20 cellular contexts compared by ENCODE assay signal in the genomic region with DNA sequence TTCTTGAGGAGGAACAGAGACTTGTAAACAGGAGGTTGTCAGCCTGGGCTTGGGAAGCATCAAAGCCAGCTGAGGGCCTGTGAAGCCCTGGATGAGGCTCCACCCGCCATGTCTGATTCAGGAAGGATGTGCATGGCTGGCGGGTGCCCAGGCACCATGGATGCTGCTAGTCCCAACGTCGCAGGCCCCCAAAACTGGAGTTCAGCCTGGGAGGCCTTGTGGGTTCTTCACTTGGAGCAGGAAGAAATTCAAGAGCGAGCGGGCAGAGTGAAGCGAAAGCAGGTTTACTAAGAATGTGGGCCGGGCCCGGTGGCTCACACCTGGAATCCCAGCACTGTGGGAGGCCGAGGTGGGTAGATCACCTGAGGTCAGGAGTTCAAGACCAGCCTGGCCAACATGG.
"Had no signal": no experiment of that assay in that cellular context is flagged by ENCODE, and none has a peak within 500 bp of the region (broad histone marks: within the 10 kb centered on the region; RNA-seq: fewer than 3 reads in every experiment).

No MANE protein-coding gene starts in this region.

- H3K9me3 ChIP-seq: colonic mucosa, esophagus squamous epithelium, gastroesophageal sphincter, heart left ventricle, lower lobe of right lung, pancreas, transverse colon had no signal

- H3K27ac Mint-ChIP-seq: activated naive CD8-positive, alpha-beta T cell treated with anti-CD3 and anti-CD28 coated beads, Interleukin-2, amount 10 ng/mL, durations not matched to agents 7 days and 5 days; activated T-helper 2 cell treated with anti-CD3 and anti-CD28 coated beads, Interferon-gamma antibody, Interleukin-2, Interleukin-4, amounts not matched to agents 10 μg/mL and 5 μg/mL and 100 μg/mL, durations not matched to agents 14 hours and 24 hours and 36 hours; naive thymus-derived CD4-positive, alpha-beta T cell; stimulated activated memory B cell treated with anti-CD40 and anti-IgM and Interleukin-4, amounts not matched to agents 10 μg/mL and 1 μg/mL and 100 μg/mL, for 72 hours; T-helper 1 cell treated with Interleukin-12 subunit alpha and Interleukin-12 subunit beta and Interleukin-4 antibody, amounts not matched to agents 30 μg/mL and 1 μg/mL, for 36 hours; WTC11 had no signal

- H3K36me3 Mint-ChIP-seq: stimulated activated memory B cell treated with anti-CD40 and anti-IgM and Interleukin-4, amounts not matched to agents 10 μg/mL and 1 μg/mL and 100 μg/mL, for 72 hours had no signal

- ATAC-seq: activated T-cell treated with anti-CD3 and anti-CD28 coated beads, Interleukin-2, amount 50 U/mL, for 4 hours; gastroesophageal sphincter; lower lobe of right lung; naive thymus-derived CD4-positive, alpha-beta T cell; stimulated activated memory B cell treated with anti-CD40 and anti-IgM and Interleukin-4, amounts not matched to agents 10 μg/mL and 1 μg/mL and 100 μg/mL, for 72 hours; WTC11 had no signal

- H3K4me1 ChIP-seq: colonic mucosa, esophagus squamous epithelium, pancreas, transverse colon had no signal

- H3K4me3 ChIP-seq: colonic mucosa, esophagus squamous epithelium, gastroesophageal sphincter, heart left ventricle, lower lobe of right lung, pancreas, transverse colon had no signal

- H3K36me3 ChIP-seq: colonic mucosa, esophagus squamous epithelium, gastroesophageal sphincter, heart left ventricle, lower lobe of right lung, pancreas, transverse colon had no signal

- H3K4me3 Mint-ChIP-seq: activated naive CD8-positive, alpha-beta T cell treated with anti-CD3 and anti-CD28 coated beads, Interleukin-2, amount 10 ng/mL, durations not matched to agents 7 days and 5 days; activated T-cell treated with anti-CD3 and anti-CD28 coated beads, Interleukin-2, amount 50 U/mL, for 4 hours; naive thymus-derived CD4-positive, alpha-beta T cell; stimulated activated memory B cell treated with anti-CD40 and anti-IgM and Interleukin-4, amounts not matched to agents 10 μg/mL and 1 μg/mL and 100 μg/mL, for 72 hours; T-helper 1 cell treated with Interleukin-12 subunit alpha and Interleukin-12 subunit beta and Interleukin-4 antibody, amounts not matched to agents 30 μg/mL and 1 μg/mL, for 36 hours; WTC11 had no signal

- DNase-seq: activated naive CD4-positive, alpha-beta T cell; activated naive CD8-positive, alpha-beta T cell treated with anti-CD3 and anti-CD28 coated beads, Interleukin-2, amount 10 ng/mL, durations not matched to agents 7 days and 5 days; activated T-cell treated with anti-CD3 and anti-CD28 coated beads, Interleukin-2, amount 50 U/mL, for 4 hours; amniotic stem cell; colonic mucosa; esophagus squamous epithelium; heart left ventricle; lower lobe of right lung; mesendoderm; naive thymus-derived CD4-positive, alpha-beta T cell; pancreas; T1000; transverse colon had no signal

- H3K27ac ChIP-seq: colonic mucosa, esophagus squamous epithelium, lower lobe of right lung, pancreas, transverse colon had no signal

- FAIRE-seq: keratinocyte, pancreas, urothelium cell line had no signal

- H3K27me3 ChIP-seq: colonic mucosa, pancreas, transverse colon had no signal

- H3K4me1 Mint-ChIP-seq: activated naive CD8-positive, alpha-beta T cell treated with anti-CD3 and anti-CD28 coated beads, Interleukin-2, amount 10 ng/mL, durations not matched to agents 7 days and 5 days; naive thymus-derived CD4-positive, alpha-beta T cell; stimulated activated memory B cell treated with anti-CD40 and anti-IgM and Interleukin-4, amounts not matched to agents 10 μg/mL and 1 μg/mL and 100 μg/mL, for 72 hours; WTC11 had no signal
